Comparison of ENCODE assay signal across 11 cellular contexts in the genomic region with DNA sequence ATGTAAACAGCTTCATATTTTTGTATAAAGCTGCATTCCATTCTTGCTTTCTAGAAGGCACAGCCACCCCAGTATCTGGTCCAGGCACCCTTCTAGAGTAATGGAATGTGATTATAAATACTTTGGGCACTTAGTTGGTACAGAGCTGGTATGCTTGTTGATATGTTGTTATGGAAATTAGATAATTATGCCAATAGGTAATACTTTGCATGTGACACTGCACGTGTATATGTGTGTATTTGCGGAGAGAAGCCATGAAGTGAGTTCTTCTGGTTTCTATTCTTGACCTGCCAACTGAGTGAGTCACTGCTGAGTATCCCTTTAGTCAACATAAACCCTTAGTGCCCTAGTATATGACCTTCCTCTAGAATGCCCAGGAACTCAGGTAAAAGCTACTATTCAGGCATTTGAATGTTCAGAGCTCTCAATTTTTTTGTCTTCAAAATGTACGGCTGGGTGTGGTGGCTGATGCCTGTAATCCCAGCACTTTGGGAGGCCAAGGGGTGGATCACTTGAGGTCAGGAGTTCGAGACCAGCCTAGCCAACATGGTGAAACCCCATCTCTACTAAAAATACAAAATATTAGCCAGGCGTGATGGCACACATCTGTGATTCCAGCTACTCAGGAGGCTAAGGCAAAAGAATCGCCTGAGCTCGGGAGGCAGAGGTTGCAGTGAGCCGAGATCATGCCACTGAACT. TPM values are rescaled to one million over a fixed set of nuclear protein-coding genes. Genes with fewer than 3 reads are reported as not detected.
DNase-seq lines count a peak whose midpoint lies in the region; ATAC-seq and TF ChIP-seq lines count a peak whose summit lies in the region.
"Had no signal": no experiment of that assay in that cellular context is flagged by ENCODE, and none has a peak within 500 bp of the region (broad histone marks: within the 10 kb centered on the region; RNA-seq: fewer than 3 reads in every experiment).

No MANE protein-coding gene starts in this region.

- peaks cover 8 to 19% (median 19%) of the 10 kb centered on the region in 3 donors for H3K4me1 ChIP-seq in skeletal muscle tissue (ENCODE audit: control insufficient read depth in 3 of 3, insufficient read depth in 3 of 3, low read length in 3 of 3)

- H3K4me3 ChIP-seq in foreskin fibroblast (ENCODE audit: low read depth in 1 of 2, low read length in 2 of 2) (no peak overlapping the region), skeletal muscle tissue (ENCODE audit: low read length in 3 of 3) (no peak overlapping the region)
- H3K4me3 ChIP-seq: dorsolateral prefrontal cortex had no signal

- H3K27ac ChIP-seq in skeletal muscle tissue (ENCODE audit: low read depth, low read length) = peak overlapping the region; percentile 42
- H3K27ac ChIP-seq: dorsolateral prefrontal cortex had no signal

- DNase-seq in HCEC 1CT (peak; percentile 84), SW480 (ENCODE audit: low spot score) (peak; percentile 44), foreskin fibroblast (peak; percentile 53 to 79), pons (ENCODE audit: low spot score) (no peak), NCI-H2107 (lab: John Stamatoyannopoulos, UW) (no peak)
- DNase-seq in activated CD4-positive, alpha-beta T cell treated with anti-CD3 and anti-CD28 coated beads, Interleukin-2, amount 50 U/mL, for 1 hour = no peak
- DNase-seq: dorsolateral prefrontal cortex, kidney, NCI-H1105 had no signal

- no peaks in the 10 kb centered on the region for H3K36me3 ChIP-seq in skeletal muscle tissue (ENCODE audit: control insufficient read depth in 3 of 3, insufficient read depth in 3 of 3, low read length in 3 of 3)

- no peaks in the 10 kb centered on the region for H3K9me3 ChIP-seq in skeletal muscle tissue (ENCODE audit: control insufficient read depth in 3 of 3, low read length in 3 of 3)

- H3K9ac ChIP-seq in skeletal muscle tissue (ENCODE audit: low read depth in 1 of 3, low read length in 3 of 3) = no peak overlapping the region

- H3K27me3 ChIP-seq in skeletal muscle tissue (ENCODE audit: control insufficient read depth in 3 of 3, insufficient read depth in 3 of 3, low read length in 3 of 3) = no peaks in the 10 kb centered on the region
- H3K27me3 ChIP-seq: dorsolateral prefrontal cortex had no signal

- ATAC-seq in GM21515 (IDR thresholded peaks at IDR 0.05; ENCODE audit: unreplicated experiment) = no peak

- TF ChIP-seq CTCF in foreskin fibroblast (IDR thresholded peaks at IDR 0.05; ENCODE audit: low read depth, low read length) = no peak

RNA-seq across cellular contexts. Expression of a gene that starts 6.2 kb away (rescaled TPM):
- 50.6 TPM for total RNA-seq in skeletal muscle tissue

RNA-seq across cellular contexts. Expression of a gene that starts 48.5 kb away (rescaled TPM):
- 36.0 TPM for total RNA-seq in skeletal muscle tissue

Comparison
In these comparisons a context has a peak if more than half of its experiments do, and no peak if none do; other contexts are left out.
1. DNase-seq: peak in HCEC 1CT (single experiment), SW480 (single experiment) and foreskin fibroblast (2 of 2); none in pons (single experiment), NCI-H2107 (single experiment) and activated CD4-positive, alpha-beta T cell treated with anti-CD3 and anti-CD28 coated beads, Interleukin-2, amount 50 U/mL, for 1 hour (single experiment).